In genomic region chrX:76920621-76921020, GRCh38 we compare ENCODE assay signal across 26 cellular contexts.
"Had no signal": no experiment of that assay in that cellular context is flagged by ENCODE, and none has a peak within 500 bp of the region (broad histone marks: within the 10 kb centered on the region; RNA-seq: fewer than 3 reads in every experiment).

No MANE protein-coding gene starts in this region.

- H3K9me3 ChIP-seq: ovary, psoas muscle, right lobe of liver, sigmoid colon, stomach, thoracic aorta, thyroid gland, tibial nerve, upper lobe of left lung, vagina had no signal

- FAIRE-seq: small intestine, urothelium cell line had no signal

- H2AFZ ChIP-seq: neural progenitor cell, parathyroid adenoma had no signal

- H3K4me3 ChIP-seq: neural progenitor cell, ovary, psoas muscle, right lobe of liver, sigmoid colon, stomach, thoracic aorta, thyroid gland, tibial nerve, upper lobe of left lung, vagina had no signal

- H3K36me3 ChIP-seq: neural progenitor cell, ovary, right lobe of liver, sigmoid colon, stomach, thoracic aorta, thyroid gland, tibial nerve, upper lobe of left lung, vagina had no signal

- H3K4me2 ChIP-seq: neural progenitor cell had no signal

- H3K79me2 ChIP-seq: parathyroid adenoma had no signal

- ATAC-seq: natural killer cell; psoas muscle; right cardiac atrium; right lobe of liver; stimulated activated effector memory CD8-positive, alpha-beta T cell treated with anti-CD3 and anti-CD28 coated beads, Interleukin-12 subunit alpha, Interleukin-12 subunit beta, amount 100 ng/mL, for 72 hours; stimulated activated naive B cell treated with anti-CD40 and anti-IgM and Interleukin-4, amounts not matched to agents 10 μg/mL and 1 μg/mL and 100 μg/mL, for 72 hours had no signal

- DNase-seq: natural killer cell; occipital lobe; ovary; posterior cingulate gyrus; psoas muscle; right cardiac atrium; right lobe of liver; sigmoid colon; small intestine; stimulated activated CD4-positive, alpha-beta T cell treated with anti-CD3 and anti-CD28 coated beads, Interleukin-15, amount 100 ng/mL, for 24 hours; stimulated activated CD4-positive, alpha-beta T cell treated with anti-CD3 and anti-CD28 coated beads, Interleukin-2, amount 100 ng/mL, for 24 hours; stimulated activated CD4-positive, alpha-beta T cell treated with anti-CD3 and anti-CD28 coated beads, Interleukin-2, amount 100 ng/mL, for 48 hours; stimulated activated CD4-positive, alpha-beta T cell treated with anti-CD3 and anti-CD28 coated beads, Interleukin-4, amount 100 ng/mL, for 24 hours; stimulated activated naive B cell treated with anti-CD40 and anti-IgM and Interleukin-4, amounts not matched to agents 10 μg/mL and 1 μg/mL and 100 μg/mL, for 72 hours; stimulated activated naive CD4-positive, alpha-beta T cell treated with Interleukin-2 at 50 U/mL for 16 hours; stomach; thyroid gland; trophoblast cell; upper lobe of left lung had no signal

- H3K9ac ChIP-seq: neural progenitor cell, parathyroid adenoma had no signal

- H3K27ac ChIP-seq: neural progenitor cell, ovary, parathyroid adenoma, psoas muscle, right lobe of liver, sigmoid colon, stomach, thyroid gland, tibial nerve, upper lobe of left lung, vagina had no signal

- H3K4me1 ChIP-seq: neural progenitor cell, parathyroid adenoma, psoas muscle, right lobe of liver, sigmoid colon, stomach, thyroid gland, tibial nerve, upper lobe of left lung, vagina had no signal

- H3K27me3 ChIP-seq: neural progenitor cell, ovary, sigmoid colon, stomach, thyroid gland, tibial nerve, upper lobe of left lung, vagina had no signal
